ENCODE assay signal across 16 cellular contexts in the genomic region with DNA sequence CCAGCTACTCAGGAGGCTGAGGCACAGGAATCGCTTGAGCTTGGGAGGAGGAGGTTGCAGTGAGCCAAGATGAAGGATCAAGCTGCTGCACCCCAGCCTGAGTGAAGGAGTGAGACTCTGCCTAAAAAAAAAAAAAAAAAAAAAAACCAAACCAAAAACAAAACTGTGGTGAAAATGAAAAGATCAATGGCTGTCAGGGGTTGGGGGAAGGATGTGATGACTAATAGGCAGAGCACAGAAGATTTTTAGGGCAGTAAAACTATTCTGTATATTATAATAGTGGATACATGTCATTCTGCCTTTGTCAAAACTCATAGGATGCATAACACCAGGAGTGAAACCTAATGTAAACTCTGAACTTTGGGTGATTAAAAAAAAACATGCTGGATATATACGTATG.
A peak's percentile ranks its signal among the peaks of the same experiment; 100 is the strongest.
DNase-seq lines count a peak whose midpoint lies in the region; ATAC-seq and TF ChIP-seq lines count a peak whose summit lies in the region.
"Had no signal": no experiment of that assay in that cellular context is flagged by ENCODE, and none has a peak within 500 bp of the region (broad histone marks: within the 10 kb centered on the region; RNA-seq: fewer than 3 reads in every experiment).

No MANE protein-coding gene starts in this region.

- no peak for TF ChIP-seq CTCF in GM12865 (IDR thresholded peaks at IDR 0.05; ENCODE audit: insufficient read depth, low read depth, low read length, missing control alignments)

- no peak overlapping the region for H3K4me3 ChIP-seq in GM12865 (ENCODE audit: low read depth, low read length)

- DNase-seq in GM12865 (ENCODE audit: low read depth) (peak; percentile 63), HUDEP-2 (lab: John Stamatoyannopoulos, UW; ENCODE audit: unreplicated experiment in 76 of 76) (no peak), NCI-H187 treated with DMSO at 0.1 percent for 48 hours (lab: John Stamatoyannopoulos, UW) (no peak), mucosa of gallbladder (ENCODE audit: low spot score) (no peak)
- DNase-seq in central memory CD4-positive, alpha-beta T cell: no peak
- DNase-seq: activated CD4-positive, CD25-positive, alpha-beta regulatory T cell treated with anti-CD3 and anti-CD28 coated beads, Interleukin-2, amount 50 U/mL, for 72 hours; DMS79 treated with DMSO at 0.1 percent for 48 hours; left colon; MM.1S; naive B cell; retina; stimulated activated CD4-positive, alpha-beta T cell treated with anti-CD3 and anti-CD28 coated beads, Interleukin-2, amount 100 ng/mL, for 48 hours had no signal

- peak; percentile 80 for ATAC-seq in GM18867 (IDR thresholded peaks at IDR 0.05; ENCODE audit: unreplicated experiment)
- peak; percentile 91 for ATAC-seq in GM21717 (IDR thresholded peaks at IDR 0.05; ENCODE audit: unreplicated experiment)
- peak; percentile 80 for ATAC-seq in HG03432 (IDR thresholded peaks at IDR 0.05; ENCODE audit: unreplicated experiment)
- ATAC-seq: left colon; stimulated activated memory B cell treated with anti-CD40 and anti-IgM and Interleukin-4, amounts not matched to agents 10 μg/mL and 1 μg/mL and 100 μg/mL, for 72 hours had no signal
